Comparison of ENCODE assay signal across 8 cellular contexts in genomic region chr15:100350434-100351226, GRCh38. TPM values are rescaled to one million over a fixed set of nuclear protein-coding genes. Genes with fewer than 3 reads are reported as not detected.
DNase-seq lines count a peak whose midpoint lies in the region; ATAC-seq and TF ChIP-seq lines count a peak whose summit lies in the region.

No MANE protein-coding gene starts in this region.

- H3K36me3 ChIP-seq in H7 (replicated peaks; ENCODE audit: control insufficient read depth, insufficient read depth, low read length) (no peaks in the 10 kb centered on the region), Panc1 (ENCODE audit: control insufficient read depth, insufficient read depth, low read length) (no peaks in the 10 kb centered on the region)

- H3K27me3 ChIP-seq in H7 (ENCODE audit: control insufficient read depth, insufficient read depth, low read length) (peaks cover 3% of the 10 kb centered on the region; the same call in 1 of the 2 replicates), Panc1 (ENCODE audit: control insufficient read depth, insufficient read depth, low read length) (peaks cover 6% of the 10 kb centered on the region)

- no TSS peak for BruUV-seq in Panc1 (replicated peaks; lab: Mats Ljungman, UMichigan)

- POLR2A ChIA-PET in Panc1 (lab: Charles Lee), result no interaction called here

- intact Hi-C loops in Panc1 (cut with micrococcal nuclease; ENCODE audit: unreplicated experiment), result loop anchor here (2.0 kb wide), 1 partner anchor 220 kb away; no protein-coding TSS in a partner anchor

- H3K4me1 ChIP-seq in Panc1 (ENCODE audit: control insufficient read depth, insufficient read depth, low read length), result no peaks in the 10 kb centered on the region; the same call in 1 of the 2 replicates

- H3K9me3 ChIP-seq in Panc1 (ENCODE audit: control insufficient read depth, insufficient read depth, low read depth, low read length), result no peaks in the 10 kb centered on the region; the same call in 1 of the 2 replicates

- TF ChIP-seq CTCF in Panc1 (IDR thresholded peaks at IDR 0.05) (no peak), omental fat pad (IDR thresholded peaks at IDR 0.05) (no peak), GM13977 (IDR thresholded peaks at IDR 0.05; ENCODE audit: extremely low read depth, insufficient read depth, missing control alignments) (no peak)

- in situ Hi-C loops in Panc1 (cut with HindIII; ENCODE audit: low pct_unique_long_range_greater_than_20kb, low sequenced_read_pairs), result no loop called here
- in situ Hi-C loops in GM13977 (cut with MboI; ENCODE audit: low pct_unique_long_range_greater_than_20kb, low sequenced_read_pairs, unreplicated experiment), result no loop called here

- H3K4me3 ChIP-seq in H7 (ENCODE audit: insufficient read depth, low read depth, low read length) (peak overlapping the region; percentile 80), Panc1 (ENCODE audit: low read depth in 2 of 2, low read length in 2 of 2) (peak overlapping the region; percentile 86 to 89)

- DNase-seq in H7 (no peak), Panc1 (ENCODE audit: low read depth, low spot score) (no peak), omental fat pad (ENCODE audit: low spot score) (no peak), GM13977 (ENCODE audit: low spot score) (no peak), amniotic stem cell (lab: John Stamatoyannopoulos, UW) (no peak)

- CTCF ChIA-PET in Panc1 (lab: Charles Lee), result interaction anchor here (0.6 to 2.1 kb wide), 9 partner anchors 8 to 422 kb away, joined by 3 to 13 read pairs (median 5); partner anchors contain the start of genes ADAMTS17, ASB7 and LINS1

- ATAC-seq in Panc1 (peak; percentile 20; the same call in 1 of the 2 replicates), esophagus mucosa (peak; percentile 90), omental fat pad (ENCODE audit: low FRiP score) (peak; percentile 68), HG02798 (IDR thresholded peaks at IDR 0.05; ENCODE audit: poor library complexity, unreplicated experiment) (no peak), HG02642 (IDR thresholded peaks at IDR 0.05; ENCODE audit: poor library complexity, unreplicated experiment) (no peak)

- H3K27ac ChIP-seq in Panc1 (ENCODE audit: low read length), result no peak overlapping the region

RNA-seq across cellular contexts. Expression of gene ADAMTS17, which starts 8.9 kb away (rescaled TPM):
- total RNA-seq in H7 (2014; rRNA removed; shearing (Covaris generic)), result 0.55 and 2.3 TPM in 2 replicates
- total RNA-seq in Panc1 (2021; ENCODE audit: unreplicated experiment), result 1.6 TPM
- polyA plus RNA-seq in Panc1 (2012; ENCODE audit: insufficient read length), result 1.3 TPM
- 4.0 TPM for total RNA-seq in esophagus mucosa
- total RNA-seq in omental fat pad, result 10 to 100 TPM in 1 of 4 donors, 1 to 10 TPM in 3; 1.6 to 10.7 (median 5.7) TPM

Comparison
In these comparisons a context has a peak if more than half of its experiments do, and no peak if none do; other contexts are left out.
1. ATAC-seq: peak in Panc1 (single experiment), esophagus mucosa (single experiment) and omental fat pad (single experiment); none in HG02798 (single experiment) and HG02642 (single experiment).